9 cellular contexts compared by ENCODE assay signal in genomic region chr6:42251911-42252637, GRCh38. TPM values are rescaled to one million over a fixed set of nuclear protein-coding genes. Genes with fewer than 3 reads are reported as not detected.
DNase-seq lines count a peak whose midpoint lies in the region; ATAC-seq and TF ChIP-seq lines count a peak whose summit lies in the region.
"Had no signal": no experiment of that assay in that cellular context is flagged by ENCODE, and none has a peak within 500 bp of the region (broad histone marks: within the 10 kb centered on the region; RNA-seq: fewer than 3 reads in every experiment).

No MANE protein-coding gene starts in this region.

- no peak for TF ChIP-seq CTCF in omental fat pad (IDR thresholded peaks at IDR 0.05)
- no peak for TF ChIP-seq CTCF in GM13977 (IDR thresholded peaks at IDR 0.05; ENCODE audit: extremely low read depth, insufficient read depth, missing control alignments)

- ATAC-seq in omental fat pad (ENCODE audit: low FRiP score) (peak; percentile 41), GM21360 (IDR thresholded peaks at IDR 0.05; ENCODE audit: unreplicated experiment) (no peak)

- DNase-seq in COLO668 (lab: John Stamatoyannopoulos, UW; ENCODE audit: unreplicated experiment): peak; percentile 41
- peak; percentile 51 for DNase-seq in NCI-H2196 (lab: John Stamatoyannopoulos, UW; ENCODE audit: unreplicated experiment)
- DNase-seq in dermis microvascular lymphatic vessel endothelial cell (ENCODE audit: low read depth in 2 of 2): peak; percentile 63 to 74
- DNase-seq in omental fat pad (ENCODE audit: low spot score): no peak
- no peak for DNase-seq in A172 (ENCODE audit: low spot score)
- DNase-seq in HPDE6-E6E7 (ENCODE audit: extremely low spot score): no peak
- no peak for DNase-seq in GM13977 (ENCODE audit: low spot score)
- DNase-seq: activated naive CD8-positive, alpha-beta T cell treated with anti-CD3 and anti-CD28 coated beads, Interleukin-2, amount 10 ng/mL, durations not matched to agents 7 days and 5 days had no signal

- in situ Hi-C loops in GM13977 (cut with MboI; ENCODE audit: low pct_unique_long_range_greater_than_20kb, low sequenced_read_pairs, unreplicated experiment): loop anchor here (25.0 kb wide), 1 partner anchor 285 kb away; no protein-coding TSS in a partner anchor

RNA-seq across cellular contexts. Expression of gene MRPS10, which starts 34.4 kb away (rescaled TPM):
- total RNA-seq in dermis microvascular lymphatic vessel endothelial cell (36.3 and 53.4 TPM in 2 replicates), omental fat pad (10 to 100 TPM; 21.4 to 38.0 (median 27.2) TPM)
- 93.5 and 95.1 TPM in 2 replicates for total RNA-seq in A172 (2014; rRNA removed; shearing (Covaris generic))

RNA-seq across cellular contexts. Expression of gene GUCA1B, which starts 57.3 kb away (rescaled TPM):
- total RNA-seq in dermis microvascular lymphatic vessel endothelial cell (0.13 TPM in 2 replicates), omental fat pad (under 1 TPM in 2 of 4 donors, not detected in 2; 0.63 to 0.95 TPM)
- not detected in 2 replicates for total RNA-seq in A172 (2014; rRNA removed; shearing (Covaris generic))

Comparison
In these comparisons a context has a peak if more than half of its experiments do, and no peak if none do; other contexts are left out.
1. DNase-seq: peak in COLO668 (single experiment), NCI-H2196 (single experiment) and dermis microvascular lymphatic vessel endothelial cell (2 of 2); none in omental fat pad (single experiment), A172 (single experiment), HPDE6-E6E7 (single experiment) and GM13977 (single experiment).